1 cellular context compared by ENCODE assay signal in genomic region chr6:137707590-137708360, GRCh38.
TF ChIP-seq lines count a peak whose summit lies in the region.

No MANE protein-coding gene starts in this region.

TF ChIP-seq in K562, 482 proteins besides CTCF, POLR2A, EP300 and RAD21 (continued from another document and continues in another):
- no peak for TF ChIP-seq AFF4 (CRISPR knock-in tag; IDR thresholded peaks at IDR 0.05)
- TF ChIP-seq SP1 (CRISPR knock-in tag; IDR thresholded peaks at IDR 0.05): no peak
- no peak for TF ChIP-seq RBM17 (IDR thresholded peaks at IDR 0.05; ENCODE audit: borderline replicate concordance, low read depth, low read length)
- TF ChIP-seq ZNF175 (CRISPR knock-in tag; IDR thresholded peaks at IDR 0.05; ENCODE audit: low read depth): no peak
- TF ChIP-seq TARDBP (IDR thresholded peaks at IDR 0.05): no peak
- 0 out of 2 replicates have a peak, but pooled peaks have one; percentile 10 for TF ChIP-seq EHMT2 (IDR thresholded peaks at IDR 0.05)
- TF ChIP-seq SIRT6 (IDR thresholded peaks at IDR 0.05; ENCODE audit: low read depth, low read length): no peak
- TF ChIP-seq MTA1 (IDR thresholded peaks at IDR 0.05; ENCODE audit: borderline replicate concordance): peak; percentile 73
- no peak for TF ChIP-seq KLF6 (CRISPR knock-in tag; IDR thresholded peaks at IDR 0.05; ENCODE audit: borderline replicate concordance)
- no peak for TF ChIP-seq GTF2E2 (tag; IDR thresholded peaks at IDR 0.05)
- TF ChIP-seq SAFB2 (IDR thresholded peaks at IDR 0.05; ENCODE audit: borderline replicate concordance, low read depth, low read length, severe bottlenecking): no peak
- no peak for TF ChIP-seq ZNF239 (CRISPR knock-in tag; IDR thresholded peaks at IDR 0.05)
- 0 out of 2 replicates have a peak, but pooled peaks have one; percentile 46 for TF ChIP-seq SOX6 (IDR thresholded peaks at IDR 0.05)
- no peak for TF ChIP-seq NFE2L1 (tag; IDR thresholded peaks at IDR 0.05; ENCODE audit: borderline replicate concordance, low read depth)
- TF ChIP-seq ZNF143 (CRISPR knock-in tag; IDR thresholded peaks at IDR 0.05): no peak
- no peak for TF ChIP-seq ZFP91 (CRISPR knock-in tag; IDR thresholded peaks at IDR 0.05)
- TF ChIP-seq NFYB (IDR thresholded peaks at IDR 0.05; ENCODE audit: extremely low read depth, insufficient read length): no peak
- peak; percentile 76; the same call in 1 of the 2 replicates for TF ChIP-seq HLTF (IDR thresholded peaks at IDR 0.05)
- TF ChIP-seq ZNF511 (CRISPR knock-in tag; IDR thresholded peaks at IDR 0.05): no peak
- TF ChIP-seq THRB (CRISPR knock-in tag; conservative IDR thresholded peaks at IDR 0.05): 0 out of 2 replicates have a peak, but pooled peaks have one; percentile 10
- TF ChIP-seq ETS2 (tag; IDR thresholded peaks at IDR 0.05; ENCODE audit: borderline replicate concordance, poor library complexity, severe bottlenecking): no peak
- no peak for TF ChIP-seq NFIC (IDR thresholded peaks at IDR 0.05)
- peak; percentile 68; the same call in 1 of the 2 replicates for TF ChIP-seq STAG1 (CRISPR knock-in tag; IDR thresholded peaks at IDR 0.05; ENCODE audit: borderline replicate concordance)
- no peak for TF ChIP-seq GATAD2A (IDR thresholded peaks at IDR 0.05)
- TF ChIP-seq MTA3 (IDR thresholded peaks at IDR 0.05; ENCODE audit: borderline replicate concordance): no peak; the same call in 1 of the 2 replicates
- no peak for TF ChIP-seq TCF15 (CRISPR knock-in tag; IDR thresholded peaks at IDR 0.05)
- TF ChIP-seq MAX (CRISPR knock-in tag; IDR thresholded peaks at IDR 0.05): no peak
- no peak for TF ChIP-seq FOXP1 (CRISPR knock-in tag; IDR thresholded peaks at IDR 0.05)
- TF ChIP-seq ZNF165 (CRISPR knock-in tag; IDR thresholded peaks at IDR 0.05; ENCODE audit: borderline replicate concordance): no peak
- peak; percentile 64; the same call in 1 of the 2 replicates for TF ChIP-seq ARID3A (IDR thresholded peaks at IDR 0.05; ENCODE audit: borderline replicate concordance, low read depth, low read length)
- TF ChIP-seq NBN (IDR thresholded peaks at IDR 0.05; ENCODE audit: low read depth): 0 out of 2 replicates have a peak, but pooled peaks have one; percentile 45
- TF ChIP-seq HES1 (IDR thresholded peaks at IDR 0.05; ENCODE audit: low read depth): no peak
- no peak for TF ChIP-seq SIN3B (IDR thresholded peaks at IDR 0.05; ENCODE audit: low read depth)
- TF ChIP-seq MAZ (CRISPR knock-in tag; conservative IDR thresholded peaks at IDR 0.05 in 1 of 2, IDR thresholded peaks at IDR 0.05 in 1 of 2): peak in 1 of 2 experiments; percentile 41; a peak in 1 of 4 replicates
- no peak for TF ChIP-seq U2AF2 (optimal IDR thresholded peaks at IDR 0.05; ENCODE audit: low read depth, low read length)
- peak; percentile 57 for TF ChIP-seq ATF7 (IDR thresholded peaks at IDR 0.05)
- no peak for TF ChIP-seq ZNF431 (CRISPR knock-in tag; IDR thresholded peaks at IDR 0.05)
- TF ChIP-seq SRSF3 (IDR thresholded peaks at IDR 0.05; ENCODE audit: insufficient read depth, low read length): no peak
- no peak for TF ChIP-seq THRAP3 (IDR thresholded peaks at IDR 0.05; ENCODE audit: borderline replicate concordance)
- TF ChIP-seq PREB (CRISPR knock-in tag; IDR thresholded peaks at IDR 0.05): no peak
- no peak for TF ChIP-seq TSHZ1 (CRISPR knock-in tag; IDR thresholded peaks at IDR 0.05)
- TF ChIP-seq ZNF76 (CRISPR knock-in tag; IDR thresholded peaks at IDR 0.05; ENCODE audit: borderline replicate concordance): no peak
- TF ChIP-seq SMARCA5 (IDR thresholded peaks at IDR 0.05): peak; percentile 89
- no peak for TF ChIP-seq RBM14 (IDR thresholded peaks at IDR 0.05; ENCODE audit: borderline replicate concordance, insufficient read depth, low read depth, low read length)
- peak; percentile 7; the same call in 1 of the 2 replicates for TF ChIP-seq JUN (IDR thresholded peaks at IDR 0.05; ENCODE audit: borderline replicate concordance, low read depth, low read length)
- no peak for TF ChIP-seq JUN (CRISPR knock-in tag; IDR thresholded peaks at IDR 0.05; ENCODE audit: borderline replicate concordance)
- no peak for TF ChIP-seq KAT7 (CRISPR knock-in tag; IDR thresholded peaks at IDR 0.05; ENCODE audit: borderline replicate concordance)
- no peak for TF ChIP-seq CLOCK (CRISPR knock-in tag; IDR thresholded peaks at IDR 0.05; ENCODE audit: borderline replicate concordance)
- no peak for TF ChIP-seq GABPB1 (CRISPR knock-in tag; IDR thresholded peaks at IDR 0.05)
- no peak for TF ChIP-seq RBM39 (optimal IDR thresholded peaks at IDR 0.05; ENCODE audit: low read depth, low read length)
- TF ChIP-seq PML (IDR thresholded peaks at IDR 0.05; ENCODE audit: low read length): no peak
- TF ChIP-seq ZNF23 (CRISPR knock-in tag; IDR thresholded peaks at IDR 0.05): no peak
- no peak for TF ChIP-seq NFXL1 (CRISPR knock-in tag; IDR thresholded peaks at IDR 0.05)
